ENCODE assay signal across 20 cellular contexts in the genomic region with DNA sequence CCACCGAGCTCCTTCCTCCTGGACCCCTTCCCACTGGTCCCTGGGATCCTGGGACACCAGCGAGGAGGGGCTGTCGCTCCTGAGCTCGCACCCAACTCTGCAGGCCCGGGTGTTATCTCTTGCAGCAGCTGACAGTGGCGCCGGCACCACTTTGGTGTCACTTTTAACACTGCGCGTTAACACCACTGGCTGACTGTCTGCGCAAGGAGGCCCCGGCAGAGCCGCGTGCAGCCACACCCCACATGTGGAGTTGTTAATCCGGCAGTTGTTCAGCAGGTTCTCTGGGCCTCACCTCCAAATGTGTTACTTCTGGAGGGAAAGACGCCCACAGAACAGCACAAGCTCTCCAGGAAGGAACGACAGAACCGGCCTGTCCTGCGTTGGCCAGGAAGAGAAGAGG.
DNase-seq lines count a peak whose midpoint lies in the region; ATAC-seq, FAIRE-seq and TF ChIP-seq lines count a peak whose summit lies in the region.
"Had no signal": no experiment of that assay in that cellular context is flagged by ENCODE, and none has a peak within 500 bp of the region (broad histone marks: within the 10 kb centered on the region; RNA-seq: fewer than 3 reads in every experiment).

No MANE protein-coding gene starts in this region.

- no peak for TF ChIP-seq CTCF in epithelial cell of esophagus (IDR thresholded peaks at IDR 0.05; ENCODE audit: insufficient read depth, low read depth, low read length, missing control alignments)
- TF ChIP-seq CTCF in mucosa of descending colon (IDR thresholded peaks at IDR 0.05): no peak

- no peaks in the 10 kb centered on the region for H3K9me3 ChIP-seq in mucosa of descending colon
- H3K9me3 ChIP-seq in small intestine (ENCODE audit: control insufficient read depth, low read depth): no peaks in the 10 kb centered on the region
- H3K9me3 ChIP-seq: SK-N-SH had no signal

- no peak overlapping the region for H3K27ac ChIP-seq in small intestine (ENCODE audit: low read depth in 1 of 2, low read length in 1 of 2)
- H3K27ac ChIP-seq: HL-60, KMS-11 had no signal

- 34 to 56% (median 48%) methylated on average over 18 of the region's 18 CpGs for WGBS in small intestine, 3 donors

- H3K4me1 ChIP-seq in mucosa of descending colon (ENCODE audit: low read depth) (peaks cover 9% of the 10 kb centered on the region), small intestine (ENCODE audit: control insufficient read depth in 2 of 2, insufficient read depth in 1 of 2, low read depth in 1 of 2, low read length in 1 of 2) (no peaks in the 10 kb centered on the region)

- no peaks in the 10 kb centered on the region for H3K36me3 ChIP-seq in mucosa of descending colon (ENCODE audit: low read depth)
- no peaks in the 10 kb centered on the region for H3K36me3 ChIP-seq in small intestine (ENCODE audit: control insufficient read depth in 2 of 2, insufficient read depth in 2 of 2, low read length in 2 of 2)

- DNase-seq in RPMI8226 (peak; percentile 65), epithelial cell of esophagus (ENCODE audit: low read depth) (peak; percentile 29), mucosa of descending colon (no peak), small intestine (peak; percentile 13), DMS153 treated with DMSO at 0.1 percent for 48 hours (lab: John Stamatoyannopoulos, UW; ENCODE audit: unreplicated experiment) (no peak), activated gamma-delta T cell treated with Interleukin-2 at 50 U/mL for 16 hours (no peak)
- no peak for DNase-seq in activated CD4-positive, alpha-beta T cell treated with anti-CD3 and anti-CD28 coated beads, Interleukin-2, amount 50 U/mL, for 48 hours
- DNase-seq: CD8-positive, alpha-beta memory T cell; DMS 273 treated with DMSO at 0.1 percent for 48 hours; MM.1S; NCI-H2029; NCI-H226; NCI-H510A; NCI-H69; SK-N-SH had no signal

- FAIRE-seq in small intestine (lab: Jason Lieb, UNC): no peak
- FAIRE-seq: GM19239 had no signal

- ATAC-seq in mucosa of descending colon: peak; percentile 14
- ATAC-seq: HCT116, Panc1 had no signal

- peaks cover 0 to 1% of the 10 kb centered on the region in 2 donors for H3K27me3 ChIP-seq in small intestine (ENCODE audit: control insufficient read depth in 2 of 2, insufficient read depth in 2 of 2, low read length in 2 of 2)

- H3K4me3 ChIP-seq in epithelial cell of esophagus (ENCODE audit: low read length) (no peak overlapping the region), mucosa of descending colon (no peak overlapping the region), small intestine (ENCODE audit: low read depth in 1 of 2, low read length in 2 of 2) (no peak overlapping the region)

- intact Hi-C loops in mucosa of descending colon (cut with DNase I, micrococcal nuclease): no loop called here

Comparison
In these comparisons a context has a peak if more than half of its experiments do, and no peak if none do; other contexts are left out.
1. DNase-seq: peak in RPMI8226 (single experiment), epithelial cell of esophagus (single experiment) and small intestine (single experiment); none in mucosa of descending colon (0 of 3), DMS153 treated with DMSO at 0.1 percent for 48 hours (single experiment), activated CD4-positive, alpha-beta T cell treated with anti-CD3 and anti-CD28 coated beads, Interleukin-2, amount 50 U/mL, for 48 hours (0 of 2) and activated gamma-delta T cell treated with Interleukin-2 at 50 U/mL for 16 hours (single experiment).